30 cellular contexts compared by ENCODE assay signal in genomic region chr10:11276475-11276990, GRCh38.
DNase-seq lines count a peak whose midpoint lies in the region; ATAC-seq and TF ChIP-seq lines count a peak whose summit lies in the region.
"Had no signal": no experiment of that assay in that cellular context is flagged by ENCODE, and none has a peak within 500 bp of the region (broad histone marks: within the 10 kb centered on the region; RNA-seq: fewer than 3 reads in every experiment).

No MANE protein-coding gene starts in this region.

- peaks cover 44% of the 10 kb centered on the region for H3K4me1 Mint-ChIP-seq in activated CD8-positive, alpha-beta T cell treated with anti-CD3 and anti-CD28 coated beads for 36 hours (ENCODE audit: low read depth)
- H3K4me1 Mint-ChIP-seq in activated CD8-positive, alpha-beta T cell treated with anti-CD3 and anti-CD28 coated beads, Interleukin-2, amount 10 ng/mL, durations not matched to agents 7 days and 5 days (ENCODE audit: low read depth): peaks cover 7% of the 10 kb centered on the region
- H3K4me1 Mint-ChIP-seq in CD4-positive, alpha-beta T cell (ENCODE audit: low read depth): peaks cover 40% of the 10 kb centered on the region
- peaks cover 21% of the 10 kb centered on the region for H3K4me1 Mint-ChIP-seq in activated B cell treated with CpG ODN at 0.5 μM for 24 hours

- H3K4me3 Mint-ChIP-seq in activated CD8-positive, alpha-beta T cell treated with anti-CD3 and anti-CD28 coated beads for 36 hours: no peak overlapping the region
- H3K4me3 Mint-ChIP-seq in activated CD8-positive, alpha-beta T cell treated with anti-CD3 and anti-CD28 coated beads, Interleukin-2, amount 10 ng/mL, durations not matched to agents 7 days and 5 days: no peak overlapping the region
- no peak overlapping the region for H3K4me3 Mint-ChIP-seq in CD4-positive, alpha-beta T cell
- H3K4me3 Mint-ChIP-seq in activated B cell treated with CpG ODN at 0.5 μM for 24 hours: no peak overlapping the region
- H3K4me3 Mint-ChIP-seq: nephron had no signal

- H3K9me3 ChIP-seq in CD4-positive, alpha-beta T cell (ENCODE audit: control insufficient read depth, low read length): no peaks in the 10 kb centered on the region
- H3K9me3 ChIP-seq: body of pancreas, gastroesophageal sphincter, HAP-1, Peyer's patch, stomach, uterus had no signal

- H3K4me3 ChIP-seq in coronary artery: no peak overlapping the region
- H3K4me3 ChIP-seq: body of pancreas, gastroesophageal sphincter, HAP-1, hepatocyte, lung, Peyer's patch, skin epidermis, stomach, uterus had no signal

- POLR2A ChIA-PET in activated CD8-positive, alpha-beta T cell treated with anti-CD3 and anti-CD28 coated beads for 36 hours (lab: Charles Lee): no interaction called here
- POLR2A ChIA-PET in activated CD8-positive, alpha-beta T cell treated with anti-CD3 and anti-CD28 coated beads, Interleukin-2, amount 10 ng/mL, durations not matched to agents 7 days and 5 days (lab: Charles Lee): interaction anchor here (0.6 kb wide), 1 partner anchor 117 kb away, joined by 3 read pairs; no protein-coding TSS in a partner anchor
- POLR2A ChIA-PET in CD4-positive, alpha-beta T cell (lab: Charles Lee): no interaction called here
- POLR2A ChIA-PET in activated B cell treated with CpG ODN at 0.5 μM for 24 hours (lab: Charles Lee): no interaction called here

- CTCF ChIA-PET in activated CD8-positive, alpha-beta T cell treated with anti-CD3 and anti-CD28 coated beads for 36 hours (lab: Charles Lee): interaction anchor here (0.7 kb wide), 1 partner anchor 111 kb away, joined by 3 read pairs; no protein-coding TSS in a partner anchor
- CTCF ChIA-PET in activated CD8-positive, alpha-beta T cell treated with anti-CD3 and anti-CD28 coated beads, Interleukin-2, amount 10 ng/mL, durations not matched to agents 7 days and 5 days (lab: Charles Lee): no interaction called here
- CTCF ChIA-PET in CD4-positive, alpha-beta T cell (lab: Charles Lee): no interaction called here
- CTCF ChIA-PET in activated B cell treated with CpG ODN at 0.5 μM for 24 hours (lab: Charles Lee): interaction anchor here (1.2 kb wide), 1 partner anchor 163 kb away, joined by 4 read pairs; no protein-coding TSS in a partner anchor

- peak overlapping the region; percentile 55 for H3K27ac Mint-ChIP-seq in activated CD8-positive, alpha-beta T cell treated with anti-CD3 and anti-CD28 coated beads for 36 hours
- no peak overlapping the region for H3K27ac Mint-ChIP-seq in activated CD8-positive, alpha-beta T cell treated with anti-CD3 and anti-CD28 coated beads, Interleukin-2, amount 10 ng/mL, durations not matched to agents 7 days and 5 days
- peak overlapping the region; percentile 93 for H3K27ac Mint-ChIP-seq in CD4-positive, alpha-beta T cell
- peak overlapping the region; percentile 12 for H3K27ac Mint-ChIP-seq in activated B cell treated with CpG ODN at 0.5 μM for 24 hours
- H3K27ac Mint-ChIP-seq: nephron had no signal

- intact Hi-C loops in activated CD8-positive, alpha-beta T cell treated with anti-CD3 and anti-CD28 coated beads for 36 hours (cut with micrococcal nuclease): no loop called here
- intact Hi-C loops in CD4-positive, alpha-beta T cell (cut with DNase I, micrococcal nuclease): loop anchor here (10.0 kb wide), 2 partner anchors 198 to 1942 kb away; no protein-coding TSS in a partner anchor
- intact Hi-C loops in activated B cell treated with CpG ODN at 0.5 μM for 24 hours (cut with micrococcal nuclease): loop anchor here (10.0 kb wide), 1 partner anchor 532 kb away; no protein-coding TSS in a partner anchor

- H3K27me3 ChIP-seq in CD4-positive, alpha-beta T cell (ENCODE audit: control insufficient read depth, insufficient read depth, low read length): no peaks in the 10 kb centered on the region
- H3K27me3 ChIP-seq: body of pancreas, gastroesophageal sphincter, hepatocyte, Peyer's patch, stomach, uterus had no signal

- no peak overlapping the region for H3K27ac ChIP-seq in CD4-positive, alpha-beta T cell (ENCODE audit: low read depth, low read length)
- no peak overlapping the region for H3K27ac ChIP-seq in coronary artery
- H3K27ac ChIP-seq: body of pancreas, gastroesophageal sphincter, hepatocyte, Peyer's patch, skin epidermis, stomach, uterus, WERI-Rb-1 had no signal

- no peaks in the 10 kb centered on the region for H3K27me3 Mint-ChIP-seq in activated CD8-positive, alpha-beta T cell treated with anti-CD3 and anti-CD28 coated beads for 36 hours
- no peaks in the 10 kb centered on the region for H3K27me3 Mint-ChIP-seq in activated CD8-positive, alpha-beta T cell treated with anti-CD3 and anti-CD28 coated beads, Interleukin-2, amount 10 ng/mL, durations not matched to agents 7 days and 5 days (ENCODE audit: low read depth)
- H3K27me3 Mint-ChIP-seq in CD4-positive, alpha-beta T cell: no peaks in the 10 kb centered on the region
- no peaks in the 10 kb centered on the region for H3K27me3 Mint-ChIP-seq in activated B cell treated with CpG ODN at 0.5 μM for 24 hours

- peaks cover 87% of the 10 kb centered on the region for H3K36me3 Mint-ChIP-seq in activated CD8-positive, alpha-beta T cell treated with anti-CD3 and anti-CD28 coated beads for 36 hours (ENCODE audit: low read depth)
- peaks cover 75% of the 10 kb centered on the region for H3K36me3 Mint-ChIP-seq in activated CD8-positive, alpha-beta T cell treated with anti-CD3 and anti-CD28 coated beads, Interleukin-2, amount 10 ng/mL, durations not matched to agents 7 days and 5 days (ENCODE audit: low read depth)
- H3K36me3 Mint-ChIP-seq in CD4-positive, alpha-beta T cell (ENCODE audit: low read depth): no peaks in the 10 kb centered on the region
- H3K36me3 Mint-ChIP-seq in activated B cell treated with CpG ODN at 0.5 μM for 24 hours (ENCODE audit: low read depth): peaks cover 97% of the 10 kb centered on the region

- DNase-seq in activated CD8-positive, alpha-beta T cell treated with anti-CD3 and anti-CD28 coated beads for 36 hours: no peak
- DNase-seq in activated CD8-positive, alpha-beta T cell treated with anti-CD3 and anti-CD28 coated beads, Interleukin-2, amount 10 ng/mL, durations not matched to agents 7 days and 5 days: no peak
- DNase-seq in CD4-positive, alpha-beta T cell: no peak
- no peak for DNase-seq in activated B cell treated with CpG ODN at 0.5 μM for 24 hours
- peak; percentile 50 for DNase-seq in coronary artery (ENCODE audit: low spot score)
- no peak for DNase-seq in dedifferentiated amniotic fluid mesenchymal stem cell (ENCODE audit: extremely low spot score)
- DNase-seq: activated CD8-positive, alpha-beta memory T cell treated with anti-CD3 and anti-CD28 coated beads, Interleukin-2, amount 50 U/mL, for 4 hours; body of pancreas; DND-41; effector CD4-positive, alpha-beta T cell; KBM-7; kidney glomerular epithelial cell; NCI-H1105; NCI-H187; NCI-H2171; NCI-H82; Peyer's patch; SIG-M5; stomach; T1000; uterus; WERI-Rb-1 had no signal

- ATAC-seq in activated CD8-positive, alpha-beta T cell treated with anti-CD3 and anti-CD28 coated beads for 36 hours: no peak
- ATAC-seq in activated CD8-positive, alpha-beta T cell treated with anti-CD3 and anti-CD28 coated beads, Interleukin-2, amount 10 ng/mL, durations not matched to agents 7 days and 5 days: no peak
- no peak for ATAC-seq in CD4-positive, alpha-beta T cell (ENCODE audit: poor library complexity)
- no peak for ATAC-seq in activated B cell treated with CpG ODN at 0.5 μM for 24 hours (ENCODE audit: low read depth)
- no peak for ATAC-seq in GM19467 (IDR thresholded peaks at IDR 0.05; ENCODE audit: unreplicated experiment)
- no peak for ATAC-seq in GM21737 (IDR thresholded peaks at IDR 0.05; ENCODE audit: unreplicated experiment)
- ATAC-seq: body of pancreas, gastroesophageal sphincter had no signal

- TF ChIP-seq CTCF in activated CD8-positive, alpha-beta T cell treated with anti-CD3 and anti-CD28 coated beads for 36 hours (IDR thresholded peaks at IDR 0.05): no peak
- TF ChIP-seq CTCF in CD4-positive, alpha-beta T cell (IDR thresholded peaks at IDR 0.05): no peak
- no peak for TF ChIP-seq CTCF in activated B cell treated with CpG ODN at 0.5 μM for 24 hours (IDR thresholded peaks at IDR 0.05)
- no peak for TF ChIP-seq CTCF in coronary artery (IDR thresholded peaks at IDR 0.05)

- H3K9me3 Mint-ChIP-seq in activated CD8-positive, alpha-beta T cell treated with anti-CD3 and anti-CD28 coated beads for 36 hours: no peaks in the 10 kb centered on the region
- no peaks in the 10 kb centered on the region for H3K9me3 Mint-ChIP-seq in activated CD8-positive, alpha-beta T cell treated with anti-CD3 and anti-CD28 coated beads, Interleukin-2, amount 10 ng/mL, durations not matched to agents 7 days and 5 days (ENCODE audit: insufficient read depth)
- no peaks in the 10 kb centered on the region for H3K9me3 Mint-ChIP-seq in CD4-positive, alpha-beta T cell
- H3K9me3 Mint-ChIP-seq in activated B cell treated with CpG ODN at 0.5 μM for 24 hours: no peaks in the 10 kb centered on the region
- H3K9me3 Mint-ChIP-seq: nephron had no signal

Comparison
In these comparisons a context has a peak if more than half of its experiments do, and no peak if none do; other contexts are left out.
1. CTCF ChIA-PET loops: an anchor here in activated CD8-positive, alpha-beta T cell treated with anti-CD3 and anti-CD28 coated beads for 36 hours (0.7 kb wide) and activated B cell treated with CpG ODN at 0.5 μM for 24 hours (1.2 kb wide); none called in activated CD8-positive, alpha-beta T cell treated with anti-CD3 and anti-CD28 coated beads, Interleukin-2, amount 10 ng/mL, durations not matched to agents 7 days and 5 days and CD4-positive, alpha-beta T cell.